In genomic region chr5:5380298-5380697, GRCh38 we compare ENCODE assay signal across 1 cellular context.
TF ChIP-seq lines count a peak whose summit lies in the region.

No MANE protein-coding gene starts in this region.

TF ChIP-seq in WTC11, 78 proteins besides CTCF, POLR2A, EP300 and RAD21 (continued from another document):
- TF ChIP-seq, protein P1, sequence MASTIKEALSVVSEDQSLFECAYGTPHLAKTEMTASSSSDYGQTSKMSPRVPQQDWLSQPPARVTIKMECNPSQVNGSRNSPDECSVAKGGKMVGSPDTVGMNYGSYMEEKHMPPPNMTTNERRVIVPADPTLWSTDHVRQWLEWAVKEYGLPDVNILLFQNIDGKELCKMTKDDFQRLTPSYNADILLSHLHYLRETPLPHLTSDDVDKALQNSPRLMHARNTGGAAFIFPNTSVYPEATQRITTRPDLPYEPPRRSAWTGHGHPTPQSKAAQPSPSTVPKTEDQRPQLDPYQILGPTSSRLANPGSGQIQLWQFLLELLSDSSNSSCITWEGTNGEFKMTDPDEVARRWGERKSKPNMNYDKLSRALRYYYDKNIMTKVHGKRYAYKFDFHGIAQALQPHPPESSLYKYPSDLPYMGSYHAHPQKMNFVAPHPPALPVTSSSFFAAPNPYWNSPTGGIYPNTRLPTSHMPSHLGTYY (CRISPR knock-in tag; IDR thresholded peaks at IDR 0.05): no peak
- TF ChIP-seq FOXP1 (CRISPR knock-in tag; IDR thresholded peaks at IDR 0.05; ENCODE audit: borderline replicate concordance) (no peak), GRHL2 (CRISPR knock-in tag; IDR thresholded peaks at IDR 0.05; ENCODE audit: insufficient replicate concordance, severe bottlenecking) (no peak), ZNF232 (CRISPR knock-in tag; IDR thresholded peaks at IDR 0.05) (no peak)
